Comparison of ENCODE assay signal across 19 cellular contexts in the genomic region with DNA sequence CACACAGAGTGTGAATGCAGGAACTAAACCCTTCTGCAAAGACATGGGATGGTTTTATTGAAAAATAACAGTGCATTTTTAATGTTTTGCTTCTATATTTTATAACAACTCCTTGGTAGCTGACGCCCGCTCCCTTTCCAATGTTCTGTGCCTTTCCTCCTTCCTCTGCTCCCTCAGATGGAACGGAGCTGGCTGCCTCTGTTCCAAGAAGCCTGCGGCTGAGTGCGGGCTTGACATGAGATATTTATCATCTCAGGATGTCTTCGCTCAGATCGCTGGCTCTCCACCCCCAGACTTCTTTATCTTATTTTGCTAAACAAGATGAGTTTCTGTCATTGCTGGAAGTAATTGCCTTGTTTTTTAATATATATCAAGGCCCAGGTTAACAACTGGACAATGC.
DNase-seq lines count a peak whose midpoint lies in the region; ATAC-seq and TF ChIP-seq lines count a peak whose summit lies in the region.
"Had no signal": no experiment of that assay in that cellular context is flagged by ENCODE, and none has a peak within 500 bp of the region (broad histone marks: within the 10 kb centered on the region; RNA-seq: fewer than 3 reads in every experiment).

No MANE protein-coding gene starts in this region.

- in situ Hi-C loops in GM23248 (cut with MboI): no loop called here

- H3K4me1 Mint-ChIP-seq in activated CD8-positive, alpha-beta memory T cell treated with anti-CD3 and anti-CD28 coated beads, Interleukin-2, amount 10 ng/mL, durations not matched to agents 7 days and 5 days: peaks cover 4% of the 10 kb centered on the region
- H3K4me1 Mint-ChIP-seq in central memory CD8-positive, alpha-beta T cell: no peaks in the 10 kb centered on the region
- H3K4me1 Mint-ChIP-seq in mesothelial cell of epicardium: peaks cover 46% of the 10 kb centered on the region

- H3K9me2 ChIP-seq in GM23248 (ENCODE audit: insufficient read depth): no peaks in the 10 kb centered on the region

- no peaks in the 10 kb centered on the region for H3K27me3 ChIP-seq in GM23248 (replicated peaks; ENCODE audit: insufficient read depth)
- H3K27me3 ChIP-seq: BLaER1 treated with 17β-estradiol and CSF1 and Interleukin-3, amounts not matched to agents 10 nM and 100 nM had no signal

- no peaks in the 10 kb centered on the region for H3K9me3 ChIP-seq in GM23248 (ENCODE audit: low read depth)
- H3K9me3 ChIP-seq: BLaER1 treated with 17β-estradiol and CSF1 and Interleukin-3, amounts not matched to agents 10 nM and 100 nM had no signal

- H3K9ac ChIP-seq in GM23248: no peak overlapping the region
- H3K9ac ChIP-seq: BLaER1 treated with 17β-estradiol and CSF1 and Interleukin-3, amounts not matched to agents 10 nM and 100 nM had no signal

- ATAC-seq in activated CD8-positive, alpha-beta memory T cell treated with anti-CD3 and anti-CD28 coated beads, Interleukin-2, amount 10 ng/mL, durations not matched to agents 7 days and 5 days: no peak
- ATAC-seq in central memory CD8-positive, alpha-beta T cell (replicated peaks; ENCODE audit: extremely low read depth, poor library complexity, severe bottlenecking): no peak
- ATAC-seq: Panc1 had no signal

- no peak overlapping the region for H3K27ac ChIP-seq in GM23248
- H3K27ac ChIP-seq: BLaER1 treated with 17β-estradiol and CSF1 and Interleukin-3, amounts not matched to agents 10 nM and 100 nM; HL-60 had no signal

- H3K36me3 Mint-ChIP-seq in activated CD8-positive, alpha-beta memory T cell treated with anti-CD3 and anti-CD28 coated beads, Interleukin-2, amount 10 ng/mL, durations not matched to agents 7 days and 5 days: no peaks in the 10 kb centered on the region
- peaks cover 6% of the 10 kb centered on the region for H3K36me3 Mint-ChIP-seq in central memory CD8-positive, alpha-beta T cell (ENCODE audit: insufficient read depth)
- H3K36me3 Mint-ChIP-seq in mesothelial cell of epicardium: no peaks in the 10 kb centered on the region

- H3K4me3 Mint-ChIP-seq in activated CD8-positive, alpha-beta memory T cell treated with anti-CD3 and anti-CD28 coated beads, Interleukin-2, amount 10 ng/mL, durations not matched to agents 7 days and 5 days: no peak overlapping the region
- peak overlapping the region; percentile 50 for H3K4me3 Mint-ChIP-seq in central memory CD8-positive, alpha-beta T cell
- H3K4me3 Mint-ChIP-seq in mesothelial cell of epicardium: no peak overlapping the region

- no peak overlapping the region for H2AFZ ChIP-seq in GM23248

- 0 to 2% methylated on average over 7 of the region's 7 CpGs for WGBS in GM23248 (ENCODE audit: low coverage in 1 of 2, low lambda C conversion rate in 2 of 2, missing lambda C conversion rate in 2 of 2), 2 experiments

- no peak overlapping the region for H3K4me3 ChIP-seq in GM23248
- H3K4me3 ChIP-seq: BLaER1 treated with 17β-estradiol and CSF1 and Interleukin-3, amounts not matched to agents 10 nM and 100 nM had no signal

- H3F3A ChIP-seq in GM23248 (ENCODE audit: insufficient read depth): no peaks in the 10 kb centered on the region

- no peaks in the 10 kb centered on the region for H4K20me1 ChIP-seq in GM23248 (ENCODE audit: insufficient read depth)

- no peaks in the 10 kb centered on the region for H3K9me3 Mint-ChIP-seq in activated CD8-positive, alpha-beta memory T cell treated with anti-CD3 and anti-CD28 coated beads, Interleukin-2, amount 10 ng/mL, durations not matched to agents 7 days and 5 days (ENCODE audit: low read depth)
- no peaks in the 10 kb centered on the region for H3K9me3 Mint-ChIP-seq in central memory CD8-positive, alpha-beta T cell
- no peaks in the 10 kb centered on the region for H3K9me3 Mint-ChIP-seq in mesothelial cell of epicardium

- H3K27me3 Mint-ChIP-seq in activated CD8-positive, alpha-beta memory T cell treated with anti-CD3 and anti-CD28 coated beads, Interleukin-2, amount 10 ng/mL, durations not matched to agents 7 days and 5 days: peaks cover 15% of the 10 kb centered on the region
- H3K27me3 Mint-ChIP-seq in central memory CD8-positive, alpha-beta T cell: peaks cover 44% of the 10 kb centered on the region
- H3K27me3 Mint-ChIP-seq in mesothelial cell of epicardium (ENCODE audit: low read depth): no peaks in the 10 kb centered on the region

- no peak overlapping the region for H3K4me2 ChIP-seq in GM23248 (ENCODE audit: unreplicated experiment)
- H3K4me2 ChIP-seq: BLaER1 treated with 17β-estradiol and CSF1 and Interleukin-3, amounts not matched to agents 10 nM and 100 nM had no signal

- no peaks in the 10 kb centered on the region for H3K4me1 ChIP-seq in GM23248 (ENCODE audit: insufficient read depth)
- H3K4me1 ChIP-seq: BLaER1 treated with 17β-estradiol and CSF1 and Interleukin-3, amounts not matched to agents 10 nM and 100 nM had no signal

- no peak for TF ChIP-seq CTCF in mesothelial cell of epicardium (IDR thresholded peaks at IDR 0.05; ENCODE audit: unreplicated experiment)

- no peak overlapping the region for H3K27ac Mint-ChIP-seq in activated CD8-positive, alpha-beta memory T cell treated with anti-CD3 and anti-CD28 coated beads, Interleukin-2, amount 10 ng/mL, durations not matched to agents 7 days and 5 days
- peak overlapping the region; percentile 79 for H3K27ac Mint-ChIP-seq in central memory CD8-positive, alpha-beta T cell (ENCODE audit: low read depth)
- peak overlapping the region; percentile 58 for H3K27ac Mint-ChIP-seq in mesothelial cell of epicardium

- DNase-seq in activated CD8-positive, alpha-beta memory T cell treated with anti-CD3 and anti-CD28 coated beads for 24 hours: peak; percentile 35
- no peak for DNase-seq in activated CD8-positive, alpha-beta memory T cell treated with anti-CD3 and anti-CD28 coated beads, Interleukin-2, amount 10 ng/mL, durations not matched to agents 7 days and 5 days
- DNase-seq in central memory CD8-positive, alpha-beta T cell (ENCODE audit: low spot score in 2 of 2): no peak
- DNase-seq in mesothelial cell of epicardium (ENCODE audit: low spot score in 2 of 2, unreplicated experiment in 2 of 2) (no peak), NCI-H2029 treated with DMSO at 0.1 percent for 48 hours (lab: John Stamatoyannopoulos, UW) (no peak), MV-4-11 (lab: John Stamatoyannopoulos, UW) (no peak), GM23248 (no peak)
- no peak for DNase-seq in effector CD8-positive, alpha-beta T cell (lab: John Stamatoyannopoulos, UW)
- DNase-seq: 8988T, DMS153, GDM1, KBM-7, NCI-H1092 treated with DMSO at 0.1 percent for 48 hours, NCI-H1694, NCI-H82, Right ventricle myocardium superior had no signal

- H3K79me2 ChIP-seq in GM23248 (ENCODE audit: insufficient read depth): no peaks in the 10 kb centered on the region

- CTCF ChIA-PET in activated CD8-positive, alpha-beta memory T cell treated with anti-CD3 and anti-CD28 coated beads, Interleukin-2, amount 10 ng/mL, durations not matched to agents 7 days and 5 days (lab: Charles Lee): no interaction called here

- H3K36me3 ChIP-seq in GM23248 (ENCODE audit: low read depth): no peaks in the 10 kb centered on the region
- H3K36me3 ChIP-seq: BLaER1 treated with 17β-estradiol and CSF1 and Interleukin-3, amounts not matched to agents 10 nM and 100 nM had no signal
